ENCODE assay signal across 9 cellular contexts in genomic region chr3:81218023-81218422, GRCh38.
A peak's percentile ranks its signal among the peaks of the same experiment; 100 is the strongest.
DNase-seq lines count a peak whose midpoint lies in the region; ATAC-seq and TF ChIP-seq lines count a peak whose summit lies in the region.
"Had no signal": no experiment of that assay in that cellular context is flagged by ENCODE, and none has a peak within 500 bp of the region (broad histone marks: within the 10 kb centered on the region; RNA-seq: fewer than 3 reads in every experiment).

No MANE protein-coding gene starts in this region.

- no peak for DNase-seq in GM20000 (ENCODE audit: low spot score)
- peak; percentile 37 for DNase-seq in glomerular visceral epithelial cell (ENCODE audit: extremely low spot score)
- DNase-seq in SIG-M5 treated with dmso at 0.1 percent for 504 hours (lab: John Stamatoyannopoulos, UW; ENCODE audit: unreplicated experiment) = no peak
- DNase-seq in activated gamma-delta T cell (lab: John Stamatoyannopoulos, UW) = no peak
- DNase-seq: naive B cell had no signal

- no peaks in the 10 kb centered on the region for H3K9me3 ChIP-seq in OCI-LY1 (ENCODE audit: low read length)

- no peaks in the 10 kb centered on the region for H3K9me2 ChIP-seq in OCI-LY1 (ENCODE audit: low read depth, low read length)

- no peak overlapping the region for H3K4me2 ChIP-seq in OCI-LY1 (ENCODE audit: low read length)

- no peaks in the 10 kb centered on the region for H3F3A ChIP-seq in OCI-LY1 (ENCODE audit: insufficient read depth, low read length)

- ATAC-seq in HG03469 (IDR thresholded peaks at IDR 0.05; ENCODE audit: unreplicated experiment) (no peak), HG02840 (IDR thresholded peaks at IDR 0.05; ENCODE audit: low FRiP score, unreplicated experiment) (no peak)

- H3K4me3 ChIP-seq in ACC112 (ENCODE audit: low read depth, low read length) (peak overlapping the region; percentile 9; the same call in 1 of the 2 replicates), OCI-LY1 (ENCODE audit: low read depth, low read length, poor library complexity, severe bottlenecking) (no peak overlapping the region)

- no peak overlapping the region for H3K9ac ChIP-seq in OCI-LY1 (ENCODE audit: low read length)

- H4K20me1 ChIP-seq in OCI-LY1 (ENCODE audit: insufficient read depth, low read length) = no peaks in the 10 kb centered on the region

- TF ChIP-seq CTCF in GM20000 (IDR thresholded peaks at IDR 0.05; ENCODE audit: extremely low read depth, missing control alignments) = peak; percentile 21
- TF ChIP-seq CTCF in OCI-LY1 (IDR thresholded peaks at IDR 0.05; ENCODE audit: low read length) = peak; percentile 30; the same call in 1 of the 2 replicates

- no peaks in the 10 kb centered on the region for H3K27me3 ChIP-seq in ACC112 (ENCODE audit: insufficient read depth, low read length)
- no peaks in the 10 kb centered on the region for H3K27me3 ChIP-seq in OCI-LY1 (ENCODE audit: insufficient read depth, low read length)

- H3K79me2 ChIP-seq in ACC112 (ENCODE audit: control insufficient read depth, insufficient read depth, low read length, unreplicated experiment) = no peaks in the 10 kb centered on the region
- no peaks in the 10 kb centered on the region for H3K79me2 ChIP-seq in OCI-LY1 (ENCODE audit: insufficient read depth, low read length)

- H3K4me1 ChIP-seq in ACC112 (ENCODE audit: control insufficient read depth, insufficient read depth, low read length, unreplicated experiment) = peaks cover 44% of the 10 kb centered on the region
- no peaks in the 10 kb centered on the region for H3K4me1 ChIP-seq in OCI-LY1 (ENCODE audit: insufficient read depth, low read length, severe bottlenecking)

- H3K36me3 ChIP-seq in ACC112 (ENCODE audit: insufficient read depth, low read length) (no peaks in the 10 kb centered on the region), OCI-LY1 (ENCODE audit: insufficient read depth, low read length) (no peaks in the 10 kb centered on the region)

- H2AFZ ChIP-seq in ACC112 (ENCODE audit: low read length, unreplicated experiment) = no peak overlapping the region
- no peak overlapping the region for H2AFZ ChIP-seq in OCI-LY1 (ENCODE audit: low read length)

- H3K27ac ChIP-seq in ACC112 (ENCODE audit: low read depth, low read length) = no peak overlapping the region
- no peak overlapping the region for H3K27ac ChIP-seq in OCI-LY1 (ENCODE audit: low read depth, low read length, poor library complexity, severe bottlenecking)
